ENCODE assay signal across 1 cellular context in the genomic region with DNA sequence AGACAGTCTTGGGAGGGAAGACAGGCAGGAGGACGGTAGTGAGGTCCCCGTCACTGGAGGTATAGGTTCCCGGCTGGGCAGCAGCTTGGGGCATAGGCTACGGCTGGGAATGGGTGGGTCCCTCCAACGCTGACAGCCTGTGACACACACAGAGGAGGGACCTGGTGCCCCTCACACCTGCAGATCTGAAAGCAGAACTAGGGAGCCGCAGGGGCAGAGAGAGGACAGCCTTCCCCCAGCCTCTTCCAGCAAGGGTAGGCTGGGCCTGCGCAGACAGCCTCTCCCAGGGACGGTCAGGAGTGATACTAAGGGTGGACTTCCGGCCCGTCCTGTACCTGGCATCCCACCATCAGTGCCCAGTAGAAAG.
TF ChIP-seq lines count a peak whose summit lies in the region.

No MANE protein-coding gene starts in this region.

TF ChIP-seq in K562, 482 proteins besides CTCF, POLR2A, EP300 and RAD21:
- TF ChIP-seq ZFP36 (IDR thresholded peaks at IDR 0.05; ENCODE audit: low read depth, low read length, partially characterized antibody) (peak; percentile 0), ZNF766 (CRISPR knock-in tag; conservative IDR thresholded peaks at IDR 0.05) (0 out of 2 replicates have a peak, but pooled peaks have one; percentile 18), ZNF431 (CRISPR knock-in tag; IDR thresholded peaks at IDR 0.05) (no peak), CBFB (CRISPR knock-in tag; IDR thresholded peaks at IDR 0.05) (0 out of 2 replicates have a peak, but pooled peaks have one; percentile 3), ATF1 (CRISPR knock-in tag; IDR thresholded peaks at IDR 0.05) (no peak), ATF1 (tag; IDR thresholded peaks at IDR 0.05) (0 out of 2 replicates have a peak, but pooled peaks have one; percentile 6), BRD4 (IDR thresholded peaks at IDR 0.05) (no peak), CHD1 (IDR thresholded peaks at IDR 0.05; ENCODE audit: low read length) (no peak), FOXJ2 (tag; IDR thresholded peaks at IDR 0.05) (no peak), KAT7 (CRISPR knock-in tag; IDR thresholded peaks at IDR 0.05; ENCODE audit: borderline replicate concordance) (0 out of 2 replicates have a peak, but pooled peaks have one; percentile 12), RBFOX2 (IDR thresholded peaks at IDR 0.05; ENCODE audit: low read depth, low read length) (peak; percentile 6; the same call in 1 of the 2 replicates), ARID2 (IDR thresholded peaks at IDR 0.05) (no peak), KDM5B (IDR thresholded peaks at IDR 0.05; ENCODE audit: insufficient replicate concordance, low read depth, low read length) (peak; percentile 1), PML (IDR thresholded peaks at IDR 0.05; ENCODE audit: low read length) (no peak), CTBP1 (IDR thresholded peaks at IDR 0.05; ENCODE audit: borderline replicate concordance) (no peak), ZNF263 (CRISPR knock-in tag; IDR thresholded peaks at IDR 0.05; ENCODE audit: borderline replicate concordance) (0 out of 2 replicates have a peak, but pooled peaks have one; percentile 11), NRF1 (conservative IDR thresholded peaks at IDR 0.05 in 1 of 2, IDR thresholded peaks at IDR 0.05 in 1 of 2) (0 out of 4 replicates have a peak, but pooled peaks of 1 of the 2 experiments have one; percentile 23)
